ENCODE assay signal across 8 cellular contexts in genomic region chr19:18224525-18225354, GRCh38. TPM values are rescaled to one million over a fixed set of nuclear protein-coding genes. Genes with fewer than 3 reads are reported as not detected.
DNase-seq lines count a peak whose midpoint lies in the region; ATAC-seq and TF ChIP-seq lines count a peak whose summit lies in the region.

No MANE protein-coding gene starts in this region.

- H3K27ac ChIP-seq in duodenal mucosa (ENCODE audit: low read depth, low read length) (no peak overlapping the region), liver (ENCODE audit: low read depth in 1 of 2, low read length in 2 of 2) (peak overlapping the region in 1 of 2 donors; percentile 14)

- peaks cover 57% of the 10 kb centered on the region for H3K27me3 Mint-ChIP-seq in activated CD4-positive, alpha-beta memory T cell treated with anti-CD3 and anti-CD28 coated beads for 36 hours

- H3K9me3 ChIP-seq in duodenal mucosa (ENCODE audit: control insufficient read depth in 1 of 2, low read length in 2 of 2) (no peaks in the 10 kb centered on the region), liver (ENCODE audit: control insufficient read depth in 4 of 4, low read length in 3 of 4) (no peaks in the 10 kb centered on the region)

- 5% methylated on average over 81 of the region's 81 CpGs for WGBS in liver

- ATAC-seq in GM19351 (IDR thresholded peaks at IDR 0.05; ENCODE audit: unreplicated experiment): peak; percentile 95
- ATAC-seq in HG03460 (IDR thresholded peaks at IDR 0.05; ENCODE audit: unreplicated experiment): peak; percentile 90

- peak overlapping the region; percentile 71 for H3K4me3 Mint-ChIP-seq in activated CD4-positive, alpha-beta memory T cell treated with anti-CD3 and anti-CD28 coated beads for 36 hours

- H3K4me3 ChIP-seq in duodenal mucosa (ENCODE audit: low read depth in 1 of 2, low read length in 2 of 2) (peak overlapping the region; percentile 59 to 78), liver (ENCODE audit: low read depth in 1 of 3, low read length in 3 of 3) (peak overlapping the region; percentile 45 to 51 (median 49))

- H3K36me3 ChIP-seq in duodenal mucosa (ENCODE audit: control insufficient read depth in 1 of 2, insufficient read depth in 2 of 2, low read length in 2 of 2) (no peaks in the 10 kb centered on the region), liver (ENCODE audit: control insufficient read depth in 4 of 4, insufficient read depth in 3 of 4, low read depth in 1 of 4, low read length in 3 of 4) (no peaks in the 10 kb centered on the region)

- POLR2A ChIA-PET in activated CD4-positive, alpha-beta memory T cell treated with anti-CD3 and anti-CD28 coated beads for 36 hours (lab: Charles Lee): interaction anchor here (0.6 to 1.2 kb wide), 2 partner anchors 32 to 67 kb away, joined by 3 read pairs; partner anchors contain the start of gene MPV17L2

- no peak for TF ChIP-seq RAD21 in liver (IDR thresholded peaks at IDR 0.05)

- H3K27me3 ChIP-seq in duodenal mucosa (ENCODE audit: control insufficient read depth in 1 of 2, insufficient read depth in 2 of 2, low read length in 2 of 2) (peaks cover 25% of the 10 kb centered on the region in 2 donors), liver (ENCODE audit: control insufficient read depth in 4 of 4, insufficient read depth in 4 of 4, low read length in 3 of 4) (peaks cover 0 to 2% (median 0%) of the 10 kb centered on the region in 4 donors)

- peaks cover 21% of the 10 kb centered on the region for H3K4me1 Mint-ChIP-seq in activated CD4-positive, alpha-beta memory T cell treated with anti-CD3 and anti-CD28 coated beads for 36 hours (ENCODE audit: low read depth)

- intact Hi-C loops in activated CD4-positive, alpha-beta memory T cell treated with anti-CD3 and anti-CD28 coated beads for 36 hours (cut with micrococcal nuclease): loop anchor here (2.0 kb wide), 2 partner anchors 64 to 72 kb away; partner anchors contain the start of gene PIK3R2

- CTCF ChIA-PET in activated CD4-positive, alpha-beta memory T cell treated with anti-CD3 and anti-CD28 coated beads for 36 hours (lab: Charles Lee): interaction anchor here (0.6 to 1.4 kb wide), 14 partner anchors 8 to 164 kb away, joined by 3 to 13 read pairs (median 4); partner anchors contain the start of genes JUND and RAB3A

- peak; percentile 91 for DNase-seq in Ammon's horn (ENCODE audit: low spot score)
- peak; percentile 99 for DNase-seq in NCI-H69 (lab: John Stamatoyannopoulos, UW)
- DNase-seq in activated CD4-positive, alpha-beta memory T cell treated with anti-CD3 and anti-CD28 coated beads for 36 hours: peak; percentile 96
- peak; percentile 48 for DNase-seq in stimulated activated CD4-positive, alpha-beta T cell treated with anti-CD3 and anti-CD28 coated beads, Interleukin-2, amount 100 ng/mL, for 4 hours (ENCODE audit: low read depth)

- H3K36me3 Mint-ChIP-seq in activated CD4-positive, alpha-beta memory T cell treated with anti-CD3 and anti-CD28 coated beads for 36 hours: no peaks in the 10 kb centered on the region

- H3K9ac ChIP-seq in duodenal mucosa (ENCODE audit: low read depth in 1 of 2, low read length in 2 of 2): peak overlapping the region; percentile 57 to 80
- peak overlapping the region; percentile 3 to 5 for H3K9ac ChIP-seq in liver (ENCODE audit: low read depth in 1 of 2, low read length in 2 of 2)

- no peak overlapping the region for H3K27ac Mint-ChIP-seq in activated CD4-positive, alpha-beta memory T cell treated with anti-CD3 and anti-CD28 coated beads for 36 hours

- TF ChIP-seq CTCF in liver (IDR thresholded peaks at IDR 0.05; ENCODE audit: low read depth, low read length, missing input control): no peak

- H3K4me1 ChIP-seq in duodenal mucosa (ENCODE audit: control insufficient read depth in 1 of 2, insufficient read depth in 2 of 2, low read length in 2 of 2): peaks cover 8 to 19% of the 10 kb centered on the region in 2 donors
- peaks cover 4 to 14% (median 7%) of the 10 kb centered on the region in 4 donors for H3K4me1 ChIP-seq in liver (ENCODE audit: control insufficient read depth in 4 of 4, insufficient read depth in 4 of 4, low read length in 3 of 4)

- no peaks in the 10 kb centered on the region for H3K9me3 Mint-ChIP-seq in activated CD4-positive, alpha-beta memory T cell treated with anti-CD3 and anti-CD28 coated beads for 36 hours

TF ChIP-seq in liver, 16 proteins besides CTCF, POLR2A, EP300 and RAD21:
- TF ChIP-seq REST (IDR thresholded peaks at IDR 0.05) (no peak), FOXA1 (IDR thresholded peaks at IDR 0.05) (no peak), ATF3 (IDR thresholded peaks at IDR 0.05) (no peak), GABPA (IDR thresholded peaks at IDR 0.05 in 1 of 2, conservative IDR thresholded peaks at IDR 0.05 in 1 of 2) (peak in 1 of 2 donors; percentile 36), HNF4G (IDR thresholded peaks at IDR 0.05) (peak; percentile 98), ZBTB33 (IDR thresholded peaks at IDR 0.05) (peak; percentile 98), RXRA (IDR thresholded peaks at IDR 0.05) (peak in 1 of 2 donors; percentile 19)
TF ChIP-seq in liver: peak in this region for 4.

RNA-seq across cellular contexts. Expression of gene PDE4C, which starts 1.5 kb away (rescaled TPM):
- not detected for total RNA-seq in activated CD4-positive, alpha-beta memory T cell treated with anti-CD3 and anti-CD28 coated beads for 36 hours
- total RNA-seq in liver: under 1 TPM; 0.51 to 0.75 TPM
- polyA plus RNA-seq in liver: under 1 TPM in 1 of 2 donors, not detected in 1; 0.23 TPM

RNA-seq across cellular contexts. Expression of gene RAB3A, which starts 20.9 kb away (rescaled TPM):
- 1 to 10 TPM; 3.9 to 4.3 TPM for total RNA-seq in activated CD4-positive, alpha-beta memory T cell treated with anti-CD3 and anti-CD28 coated beads for 36 hours
- total RNA-seq in liver: under 1 TPM; 0.33 to 0.84 TPM
- polyA plus RNA-seq in liver: 1 to 10 TPM in 1 of 2 donors, under 1 TPM in 1; 0.74 to 1.7 TPM

RNA-seq across cellular contexts. Expression of gene MPV17L2, which starts 31.7 kb away (rescaled TPM):
- 1 to 10 TPM; 6.4 to 7.3 TPM for total RNA-seq in activated CD4-positive, alpha-beta memory T cell treated with anti-CD3 and anti-CD28 coated beads for 36 hours
- 10 to 100 TPM in 1 of 2 donors, 1 to 10 TPM in 1; 3.6 to 12.1 TPM for total RNA-seq in liver
- 10 to 100 TPM; 16.1 to 28.0 TPM for polyA plus RNA-seq in liver

RNA-seq across cellular contexts. Expression of gene IQCN, which starts 49.5 kb away (rescaled TPM):
- total RNA-seq in activated CD4-positive, alpha-beta memory T cell treated with anti-CD3 and anti-CD28 coated beads for 36 hours: under 1 TPM; 0.36 to 0.39 TPM
- total RNA-seq in liver: 1 to 10 TPM in 1 of 2 donors, under 1 TPM in 1; 0.19 to 2.4 TPM
- polyA plus RNA-seq in liver: under 1 TPM; 0.43 to 0.64 TPM

RNA-seq across cellular contexts. Expression of gene IFI30, which starts 51.1 kb away (rescaled TPM):
- total RNA-seq in activated CD4-positive, alpha-beta memory T cell treated with anti-CD3 and anti-CD28 coated beads for 36 hours: 10 to 100 TPM; 23.7 to 26.9 TPM
- total RNA-seq in liver: 100 to 1,000 TPM in 1 of 2 donors, 10 to 100 TPM in 1; 60.2 to 129 TPM
- 100 to 1,000 TPM in 1 of 2 donors, 10 to 100 TPM in 1; 89.0 to 130 TPM for polyA plus RNA-seq in liver

Comparison
In these comparisons a context has a peak if more than half of its experiments do, and no peak if none do; other contexts are left out.
1. DNase-seq: peak in every context shown above with its lines; median percentile 99 in NCI-H69; 96 in activated CD4-positive, alpha-beta memory T cell treated with anti-CD3 and anti-CD28 coated beads for 36 hours; 91 in Ammon's horn; 48 in stimulated activated CD4-positive, alpha-beta T cell treated with anti-CD3 and anti-CD28 coated beads, Interleukin-2, amount 100 ng/mL, for 4 hours.